In genomic region chr14:103078420-103078749, GRCh38 we compare ENCODE assay signal across 9 cellular contexts. TPM values are rescaled to one million over a fixed set of nuclear protein-coding genes. Genes with fewer than 3 reads are reported as not detected.
DNase-seq lines count a peak whose midpoint lies in the region; ATAC-seq and TF ChIP-seq lines count a peak whose summit lies in the region.
"Had no signal": no experiment of that assay in that cellular context is flagged by ENCODE, and none has a peak within 500 bp of the region (broad histone marks: within the 10 kb centered on the region; RNA-seq: fewer than 3 reads in every experiment).

No MANE protein-coding gene starts in this region.

- H3K27ac ChIP-seq in PC-9 (no peak overlapping the region), fibroblast of lung (ENCODE audit: insufficient read depth, low read length) (no peak overlapping the region), stomach (no peak overlapping the region)
- H3K27ac ChIP-seq: skin epidermis had no signal

- CTCF ChIA-PET in PC-9 (lab: Charles Lee) = interaction anchor here (0.7 kb wide), 1 partner anchor 27 kb away, joined by 3 read pairs; no protein-coding TSS in a partner anchor

- 7 to 16% (median 9%) methylated on average over 7 to 9 of the region's 9 CpGs for WGBS in stomach, 5 donors

- H3K27me3 ChIP-seq in PC-9 (ENCODE audit: insufficient read depth, low read depth) = no peaks in the 10 kb centered on the region
- peaks cover 3% of the 10 kb centered on the region for H3K27me3 ChIP-seq in fibroblast of lung (ENCODE audit: control insufficient read depth, insufficient read depth, low read length)
- peaks cover 0 to 36% (median 0%) of the 10 kb centered on the region in 3 donors for H3K27me3 ChIP-seq in stomach

- TF ChIP-seq CTCF in PC-9 (conservative IDR thresholded peaks at IDR 0.05) (peak; percentile 96), fibroblast of lung (conservative IDR thresholded peaks at IDR 0.05 in 1 of 2, IDR thresholded peaks at IDR 0.05 in 1 of 2; ENCODE audit: low read depth in 1 of 2, low read length in 2 of 2) (peak; percentile 84 to 85), neural crest cell (conservative IDR thresholded peaks at IDR 0.05) (peak; percentile 77), stomach (IDR thresholded peaks at IDR 0.05) (peak in 4 of 7 experiments; percentile 71 to 84 (median 82))

- H3K27ac Mint-ChIP-seq in activated T-cell treated with anti-CD3 and anti-CD28 coated beads, Interleukin-2, amount 50 U/mL, for 24 hours = no peak overlapping the region
- no peak overlapping the region for H3K27ac Mint-ChIP-seq in neural crest cell (ENCODE audit: unreplicated experiment)

- POLR2A ChIA-PET in PC-9 (lab: Charles Lee; ENCODE audit: unreplicated experiment) = no interaction called here

- H3K9ac ChIP-seq in fibroblast of lung (ENCODE audit: insufficient read depth, low read length) = no peak overlapping the region

- H3K4me3 Mint-ChIP-seq in activated T-cell treated with anti-CD3 and anti-CD28 coated beads, Interleukin-2, amount 50 U/mL, for 24 hours = no peak overlapping the region
- H3K4me3 Mint-ChIP-seq in neural crest cell = no peak overlapping the region

- peaks cover 5% of the 10 kb centered on the region for H3K27me3 Mint-ChIP-seq in activated T-cell treated with anti-CD3 and anti-CD28 coated beads, Interleukin-2, amount 50 U/mL, for 24 hours
- H3K27me3 Mint-ChIP-seq in neural crest cell (ENCODE audit: low read depth) = peaks cover 7% of the 10 kb centered on the region

- H3K4me2 ChIP-seq in PC-9 (no peak overlapping the region; the same call in 1 of the 2 replicates), fibroblast of lung (ENCODE audit: extremely low read depth, insufficient read depth, low read length) (no peak overlapping the region)

- H3K4me3 ChIP-seq in PC-9 = no peak overlapping the region
- no peak overlapping the region for H3K4me3 ChIP-seq in fibroblast of lung (replicated peaks in 1 of 4; ENCODE audit: control extremely low read depth in 1 of 4, insufficient read depth in 1 of 4, low read depth in 3 of 4, low read length in 4 of 4)
- H3K4me3 ChIP-seq in stomach = no peak overlapping the region
- H3K4me3 ChIP-seq: skin epidermis had no signal

- no peak for TF ChIP-seq EP300 in stomach (IDR thresholded peaks at IDR 0.05)

- H3K4me1 ChIP-seq in PC-9 (replicated peaks; ENCODE audit: insufficient read depth) (peaks cover 26% of the 10 kb centered on the region), fibroblast of lung (ENCODE audit: control insufficient read depth, extremely low read depth, insufficient read depth, low read length) (peaks cover 4% of the 10 kb centered on the region), stomach (peaks cover 7 to 31% (median 23%) of the 10 kb centered on the region in 4 donors)

- no peaks in the 10 kb centered on the region for H3K9me2 ChIP-seq in PC-9 (ENCODE audit: insufficient read depth)

- DNase-seq in 8988T (peak; percentile 80), Kasumi-1 (lab: John Stamatoyannopoulos, UW) (peak; percentile 77 to 79), PC-9 (peak; percentile 88 to 93), fibroblast of lung (ENCODE audit: low read depth in 2 of 2) (peak; percentile 64 to 79), neural crest cell (ENCODE audit: low read depth, low spot score) (peak; percentile 59), stomach (peak; percentile 90)
- DNase-seq in activated T-cell treated with anti-CD3 and anti-CD28 coated beads, Interleukin-2, amount 50 U/mL, for 24 hours = peak; percentile 74

- BruUV-seq in PC-9 (replicated peaks; lab: Mats Ljungman, UMichigan) = no TSS peak

- H4K20me1 ChIP-seq in PC-9 (ENCODE audit: insufficient read depth) (no peaks in the 10 kb centered on the region), fibroblast of lung (ENCODE audit: control insufficient read depth, extremely low read depth, insufficient read depth, low read length) (no peaks in the 10 kb centered on the region)

- H3K9me3 ChIP-seq in PC-9 (ENCODE audit: insufficient read depth, low read depth) = no peaks in the 10 kb centered on the region; the same call in 1 of the 2 replicates
- H3K9me3 ChIP-seq in fibroblast of lung (ENCODE audit: control insufficient read depth, insufficient read depth, low read depth, low read length) = no peaks in the 10 kb centered on the region
- no peaks in the 10 kb centered on the region for H3K9me3 ChIP-seq in stomach

- no peaks in the 10 kb centered on the region for H3K36me3 Mint-ChIP-seq in activated T-cell treated with anti-CD3 and anti-CD28 coated beads, Interleukin-2, amount 50 U/mL, for 24 hours (ENCODE audit: low read depth)
- no peaks in the 10 kb centered on the region for H3K36me3 Mint-ChIP-seq in neural crest cell (ENCODE audit: low read depth)

- H3K79me2 ChIP-seq in PC-9 (ENCODE audit: low read depth) = no peaks in the 10 kb centered on the region
- H3K79me2 ChIP-seq in fibroblast of lung (ENCODE audit: control insufficient read depth, insufficient read depth, low read length) = no peaks in the 10 kb centered on the region

- H2AFZ ChIP-seq in PC-9 (no peak overlapping the region), fibroblast of lung (ENCODE audit: low read length) (no peak overlapping the region)

- peaks cover 30% of the 10 kb centered on the region; the same call in 1 of the 2 replicates for H3F3A ChIP-seq in PC-9 (ENCODE audit: insufficient read depth, low read depth)

- no peak for TF ChIP-seq POLR2A in stomach (IDR thresholded peaks at IDR 0.05)

- ATAC-seq in GM18502 (IDR thresholded peaks at IDR 0.05; ENCODE audit: poor library complexity, unreplicated experiment) = peak; percentile 57

- H3K4me1 Mint-ChIP-seq in activated T-cell treated with anti-CD3 and anti-CD28 coated beads, Interleukin-2, amount 50 U/mL, for 24 hours (ENCODE audit: low read depth) = peaks cover 1% of the 10 kb centered on the region
- no peaks in the 10 kb centered on the region for H3K4me1 Mint-ChIP-seq in neural crest cell

- H3K36me3 ChIP-seq in PC-9 (ENCODE audit: low read depth) = no peaks in the 10 kb centered on the region
- no peaks in the 10 kb centered on the region for H3K36me3 ChIP-seq in fibroblast of lung (ENCODE audit: control insufficient read depth, insufficient read depth, low read length)
- H3K36me3 ChIP-seq in stomach = no peaks in the 10 kb centered on the region

- intact Hi-C loops in PC-9 (cut with micrococcal nuclease; ENCODE audit: unreplicated experiment) (loop anchor here (1.0 to 10.0 kb wide), 8 partner anchors 27 to 384 kb away; partner anchors contain the start of gene TRAF3), stomach (cut with DNase I; ENCODE audit: low total_unique reads) (no loop called here)

- H3K9me3 Mint-ChIP-seq in activated T-cell treated with anti-CD3 and anti-CD28 coated beads, Interleukin-2, amount 50 U/mL, for 24 hours = no peaks in the 10 kb centered on the region
- no peaks in the 10 kb centered on the region for H3K9me3 Mint-ChIP-seq in neural crest cell

RNA-seq across cellular contexts. Expression of gene LBHD2, which starts 5.6 kb away (rescaled TPM):
- total RNA-seq in PC-9 (2021) = 0.52 and 0.78 TPM in 2 replicates
- not detected in 2 replicates for total RNA-seq in fibroblast of lung
- polyA plus RNA-seq in fibroblast of lung = not detected in 2 replicates
- not detected in 2 replicates for polyA plus RNA-seq in fibroblast of lung (2012)
- not detected in 2 replicates for polyA minus RNA-seq in fibroblast of lung (ENCODE audit: low replicate concordance)
- total RNA-seq in neural crest cell = not detected in 2 replicates
- not detected for total RNA-seq in stomach
- polyA plus RNA-seq in stomach = not detected

RNA-seq across cellular contexts. Expression of gene EXOC3L4, which starts 16.1 kb away (rescaled TPM):
- 0.38 and 1.7 TPM in 2 replicates for total RNA-seq in PC-9 (2021)
- total RNA-seq in fibroblast of lung = 0.26 and 0.50 TPM in 2 replicates
- polyA plus RNA-seq in fibroblast of lung = 0.18 and 0.39 TPM in 2 replicates
- 0.16 and 0.51 TPM in 2 replicates for polyA plus RNA-seq in fibroblast of lung (2012)
- polyA minus RNA-seq in fibroblast of lung (ENCODE audit: low replicate concordance) = not detected in 2 replicates
- total RNA-seq in neural crest cell = not detected in 2 replicates
- total RNA-seq in stomach = 10 to 100 TPM in 3 of 5 donors, 1 to 10 TPM in 2; 1.3 to 82.8 (median 38.5) TPM
- 10 to 100 TPM in 2 of 3 donors, 1 to 10 TPM in 1; 9.9 to 21.6 (median 10.8) TPM for polyA plus RNA-seq in stomach

RNA-seq across cellular contexts. Expression of gene CDC42BPB, which starts 21.0 kb away (rescaled TPM):
- total RNA-seq in PC-9 (2021) (203 and 209 TPM in 2 replicates), fibroblast of lung (66.8 and 98.3 TPM in 2 replicates), neural crest cell (94.4 and 94.8 TPM in 2 replicates), stomach (100 to 1,000 TPM in 4 of 5 donors, 10 to 100 TPM in 1; 85.2 to 400 (median 191) TPM)
- polyA plus RNA-seq in fibroblast of lung (44.8 and 53.1 TPM in 2 replicates), stomach (10 to 100 TPM; 16.3 to 23.7 (median 20.6) TPM)
- polyA plus RNA-seq in fibroblast of lung (2012) = 52.4 and 59.6 TPM in 2 replicates
- 258 and 297 TPM in 2 replicates for polyA minus RNA-seq in fibroblast of lung (ENCODE audit: low replicate concordance)

RNA-seq across cellular contexts. Expression of gene TNFAIP2, which starts 44.9 kb away (rescaled TPM):
- total RNA-seq in PC-9 (2021) (291 and 366 TPM in 2 replicates), fibroblast of lung (102 and 139 TPM in 2 replicates), neural crest cell (11.6 and 12.8 TPM in 2 replicates), stomach (100 to 1,000 TPM in 2 of 5 donors, 10 to 100 TPM in 3; 30.7 to 279 (median 48.7) TPM)
- polyA plus RNA-seq in fibroblast of lung (31.6 and 71.5 TPM in 2 replicates), stomach (100 to 1,000 TPM in 1 of 3 donors, 10 to 100 TPM in 2; 63.8 to 211 (median 82.2) TPM)
- 38.4 and 86.3 TPM in 2 replicates for polyA plus RNA-seq in fibroblast of lung (2012)
- polyA minus RNA-seq in fibroblast of lung (ENCODE audit: low replicate concordance) = 91.2 and 178 TPM in 2 replicates
